Comparison of ENCODE assay signal across 9 cellular contexts in genomic region chr12:58310828-58311273, GRCh38.
A peak's percentile ranks its signal among the peaks of the same experiment; 100 is the strongest.
DNase-seq lines count a peak whose midpoint lies in the region; ATAC-seq, FAIRE-seq and TF ChIP-seq lines count a peak whose summit lies in the region.
"Had no signal": no experiment of that assay in that cellular context is flagged by ENCODE, and none has a peak within 500 bp of the region (broad histone marks: within the 10 kb centered on the region; RNA-seq: fewer than 3 reads in every experiment).

No MANE protein-coding gene starts in this region.

- DNase-seq in LHCN-M2 (ENCODE audit: low read depth) (peak; percentile 98), skeletal muscle cell (ENCODE audit: low read depth) (peak; percentile 95), OCI-LY7 (ENCODE audit: low spot score) (no peak), hippocampal formation (lab: John Stamatoyannopoulos, UW) (no peak), dorsolateral prefrontal cortex (no peak), NCI-H1105 treated with DMSO at 0.1 percent for 48 hours (lab: John Stamatoyannopoulos, UW) (no peak)
- DNase-seq: T-cell had no signal

- H3K4me1 ChIP-seq in OCI-LY7 (ENCODE audit: insufficient read depth, low read length, poor library complexity, severe bottlenecking), result no peaks in the 10 kb centered on the region

- no peaks in the 10 kb centered on the region for H3K79me2 ChIP-seq in OCI-LY7 (ENCODE audit: insufficient read depth, low read depth, low read length)

- H3K27ac ChIP-seq in OCI-LY7 (ENCODE audit: low read depth, low read length, poor library complexity, severe bottlenecking) (no peak overlapping the region), dorsolateral prefrontal cortex (no peak overlapping the region)

- TF ChIP-seq CTCF in OCI-LY7 (conservative IDR thresholded peaks at IDR 0.05; ENCODE audit: low read length) (no peak), dorsolateral prefrontal cortex (IDR thresholded peaks at IDR 0.05 in 54 of 56, conservative IDR thresholded peaks at IDR 0.05 in 2 of 56; ENCODE audit: low read depth in 1 of 56, partially characterized antibody in 56 of 56) (no peak)

- POLR2A ChIA-PET in OCI-LY7 (lab: Charles Lee), result no interaction called here

- no peak overlapping the region for H3K4me2 ChIP-seq in OCI-LY7 (ENCODE audit: low read length)

- CTCF ChIA-PET in OCI-LY7 (lab: Charles Lee; ENCODE audit: unreplicated experiment), result no interaction called here

- H2AFZ ChIP-seq in OCI-LY7 (ENCODE audit: low read length), result no peak overlapping the region

- H3K4me3 ChIP-seq in skeletal muscle cell (ENCODE audit: low read depth, low read length), result no peak overlapping the region
- H3K4me3 ChIP-seq in OCI-LY7 (ENCODE audit: low read depth, low read length, poor library complexity, severe bottlenecking), result no peak overlapping the region
- no peak overlapping the region for H3K4me3 ChIP-seq in dorsolateral prefrontal cortex

- H4K20me1 ChIP-seq in OCI-LY7 (ENCODE audit: insufficient read depth, low read length), result no peaks in the 10 kb centered on the region

- no TSS peak for BruUV-seq in OCI-LY7 (replicated peaks; lab: Mats Ljungman, UMichigan)

- no peaks in the 10 kb centered on the region for H3K27me3 ChIP-seq in dorsolateral prefrontal cortex

- no peaks in the 10 kb centered on the region for H3K9me3 ChIP-seq in OCI-LY7 (ENCODE audit: low read length)

- ATAC-seq in GM19463 (IDR thresholded peaks at IDR 0.05; ENCODE audit: unreplicated experiment), result peak; percentile 71
- ATAC-seq: T-cell had no signal

- H3K36me3 ChIP-seq in OCI-LY7 (ENCODE audit: insufficient read depth, low read length), result no peaks in the 10 kb centered on the region

- H3K9me2 ChIP-seq in OCI-LY7 (ENCODE audit: insufficient read depth, low read length), result no peaks in the 10 kb centered on the region

- peak; percentile 97 for FAIRE-seq in endometrium (lab: Jason Lieb, UNC)

- intact Hi-C loops in OCI-LY7 (cut with micrococcal nuclease; ENCODE audit: unreplicated experiment), result no loop called here
- intact Hi-C loops in dorsolateral prefrontal cortex (cut with DNase I), result no loop called here

Comparison
In these comparisons a context has a peak if more than half of its experiments do, and no peak if none do; other contexts are left out.
1. DNase-seq: peak in LHCN-M2 (single experiment) and skeletal muscle cell (single experiment); none in OCI-LY7 (single experiment), hippocampal formation (0 of 2), dorsolateral prefrontal cortex (0 of 10) and NCI-H1105 treated with DMSO at 0.1 percent for 48 hours (single experiment).